In the genomic region with DNA sequence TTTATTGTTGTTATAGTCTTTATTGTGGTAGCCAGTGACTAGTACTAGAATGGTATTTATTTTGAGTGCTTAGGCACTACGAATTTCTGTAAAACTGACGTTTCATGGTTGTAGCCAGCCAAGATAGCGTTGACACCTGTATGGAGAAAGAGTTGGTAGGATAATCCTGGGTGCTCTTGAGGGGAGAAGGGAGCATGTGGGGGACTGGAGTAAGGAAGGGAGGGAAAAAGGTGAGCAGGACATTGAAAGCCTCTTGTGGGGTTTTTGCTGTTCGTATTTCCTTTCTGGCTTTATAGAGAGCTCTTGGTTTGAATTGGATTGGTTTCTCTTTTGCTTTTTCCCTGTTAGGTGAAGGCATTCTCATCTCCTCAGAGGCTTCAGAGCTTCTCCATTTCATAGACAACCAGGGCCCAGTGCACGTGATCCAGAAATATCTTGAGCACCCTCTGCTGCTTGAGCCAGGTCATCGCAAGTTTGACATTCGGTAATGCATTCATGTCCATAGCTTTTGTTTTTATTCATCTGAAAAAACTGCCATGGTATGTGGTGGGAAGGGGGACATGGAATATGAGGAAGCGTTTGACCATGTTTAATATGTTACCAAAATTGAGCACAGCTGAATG, we compare ENCODE assay signal across 10 cellular contexts. TPM values are rescaled to one million over a fixed set of nuclear protein-coding genes. Genes with fewer than 3 reads are reported as not detected.
DNase-seq lines count a peak whose midpoint lies in the region; ATAC-seq, FAIRE-seq and TF ChIP-seq lines count a peak whose summit lies in the region.
"Not testable (repeated sequence)": the region's sequence is repeated elsewhere in the genome, so short reads cannot be mapped to it uniquely, and the experiment has no call there.
"Had no signal": no experiment of that assay in that cellular context is flagged by ENCODE, and none has a peak within 500 bp of the region (broad histone marks: within the 10 kb centered on the region; RNA-seq: fewer than 3 reads in every experiment).

No MANE protein-coding gene starts in this region.

- POLR2A ChIA-PET in PC-3 (lab: Charles Lee; ENCODE audit: unreplicated experiment); GM12878 (lab: Charles Lee); HepG2 (lab: Yijun Ruan, JAX): not testable (repeated sequence)

- RAD21 ChIA-PET in GM12878 (lab: Charles Lee; ENCODE audit: unreplicated experiment), result not testable (repeated sequence)

- not testable (repeated sequence) for H3K4me1 ChIP-seq in PC-3 (ENCODE audit: insufficient read depth, low read length); GM12878 (ENCODE audit: control insufficient read depth, insufficient read depth, low read length); HepG2 (ENCODE audit: insufficient read depth, low read length); aorta (ENCODE audit: control insufficient read depth in 1 of 2, insufficient read depth in 2 of 2, low read length in 2 of 2)

- in situ Hi-C loops in GM12878 (cut with MboI); HepG2 (cut with HindIII; ENCODE audit: extremely low pct_ligation_motif_present, low pct_unique_long_range_greater_than_20kb): not testable (repeated sequence)

- not testable (repeated sequence) for FAIRE-seq in GM12878 (lab: Jason Lieb, UNC); HepG2 (lab: Jason Lieb, UNC)

- not testable (repeated sequence) for TF ChIP-seq EP300 in GM12878 (IDR thresholded peaks at IDR 0.05; ENCODE audit: borderline replicate concordance in 1 of 2, control insufficient read depth in 1 of 2, low read depth in 2 of 2, low read length in 2 of 2); HepG2 (IDR thresholded peaks at IDR 0.05; ENCODE audit: low read depth in 2 of 2, low read length in 2 of 2); HepG2 (CRISPR knock-in tag; IDR thresholded peaks at IDR 0.05; ENCODE audit: borderline replicate concordance)

- CTCF ChIA-PET in PC-3 (lab: Charles Lee); GM12878 (lab: Yijun Ruan, JAX); HepG2 (lab: Yijun Ruan, JAX; ENCODE audit: low intra/inter-chr PET ratio, low total read pairs): not testable (repeated sequence)

- not testable (repeated sequence) for H3K27me3 ChIP-seq in PC-3 (ENCODE audit: low read length); GM12878 (replicated peaks in 1 of 2; ENCODE audit: control insufficient read depth in 2 of 2, insufficient read depth in 2 of 2, low read length in 1 of 2); HepG2 (ENCODE audit: control insufficient read depth in 1 of 2, insufficient read depth in 2 of 2, low read length in 2 of 2); aorta (ENCODE audit: control insufficient read depth in 1 of 2, insufficient read depth in 2 of 2, low read length in 1 of 2)

- H3F3A ChIP-seq in PC-3 (ENCODE audit: low read length, unreplicated experiment), result not testable (repeated sequence)

- H3K27ac ChIP-seq in PC-3 (ENCODE audit: low read length); GM12878 (ENCODE audit: control insufficient read depth, insufficient read depth); HepG2 (ENCODE audit: extremely low read length, insufficient read depth, low read length); aorta (ENCODE audit: low read depth in 1 of 2, low read length in 2 of 2): not testable (repeated sequence)

- H2AFZ ChIP-seq in PC-3 (ENCODE audit: low read length); GM12878 (ENCODE audit: control insufficient read depth, low read depth, low read length); HepG2 (ENCODE audit: low read length): not testable (repeated sequence)

- not testable (repeated sequence) for H3K4me2 ChIP-seq in PC-3 (ENCODE audit: low read length); GM12878 (ENCODE audit: control insufficient read depth, insufficient read depth); HepG2 (ENCODE audit: low read depth, low read length)

- not testable (repeated sequence) for DNase-seq in PC-3; GM12878 (ENCODE audit: low read depth, low spot score); HepG2 (ENCODE audit: low spot score); aorta

- H3K9me2 ChIP-seq in PC-3 (replicated peaks; ENCODE audit: low read length), result not testable (repeated sequence)

- not testable (repeated sequence) for H3K4me3 ChIP-seq in PC-3 (ENCODE audit: low read length); GM12878; HepG2 (replicated peaks in 1 of 3; ENCODE audit: insufficient read depth in 1 of 3, low read depth in 2 of 3, low read length in 3 of 3); aorta (ENCODE audit: low read length in 2 of 2)

- intact Hi-C loops in PC-3 (cut with micrococcal nuclease); GM12878 (cut with micrococcal nuclease; ENCODE audit: unreplicated experiment); HepG2 (cut with micrococcal nuclease; ENCODE audit: unreplicated experiment); aorta (cut with DNase I): not testable (repeated sequence)

- TF ChIP-seq CTCF in PC-3 (conservative IDR thresholded peaks at IDR 0.05; ENCODE audit: low read depth, low read length); GM12878 (IDR thresholded peaks at IDR 0.05 in 2 of 3, conservative IDR thresholded peaks at IDR 0.05 in 1 of 3; ENCODE audit: control insufficient read depth in 2 of 3, extremely low read depth in 1 of 3, insufficient read depth in 1 of 3, low read depth in 3 of 3, low read length in 3 of 3); HepG2 (CRISPR knock-in tag; IDR thresholded peaks at IDR 0.05): not testable (repeated sequence)

- ATAC-seq in GM18861 (IDR thresholded peaks at IDR 0.05; ENCODE audit: unreplicated experiment), result peak; percentile 84
- peak; percentile 76 for ATAC-seq in GM21390 (IDR thresholded peaks at IDR 0.05; ENCODE audit: unreplicated experiment)
- ATAC-seq in HG02642 (IDR thresholded peaks at IDR 0.05; ENCODE audit: poor library complexity, unreplicated experiment), result peak; percentile 93
- peak; percentile 84 for ATAC-seq in HG03139 (IDR thresholded peaks at IDR 0.05; ENCODE audit: unreplicated experiment)
- peak; percentile 82 for ATAC-seq in PC-3
- ATAC-seq in GM12878, result peak; percentile 98
- ATAC-seq in HepG2, result peak; percentile 99
- ATAC-seq in aorta (ENCODE audit: low FRiP score), result peak; percentile 63

- not testable (repeated sequence) for H4K20me1 ChIP-seq in PC-3 (ENCODE audit: low read length); GM12878 (ENCODE audit: control insufficient read depth, insufficient read depth); HepG2 (ENCODE audit: insufficient read depth, low read length)

- BruUV-seq in PC-3 (replicated peaks; lab: Mats Ljungman, UMichigan); GM12878 (replicated peaks; lab: Mats Ljungman, UMichigan); HepG2 (replicated peaks; lab: Mats Ljungman, UMichigan): not testable (repeated sequence)

- not testable (repeated sequence) for H3K79me2 ChIP-seq in PC-3 (ENCODE audit: low read length); GM12878 (ENCODE audit: control insufficient read depth, insufficient read depth, low read length); HepG2 (ENCODE audit: insufficient read depth, low read length)

- no CpG with 5 or more reads among the region's 8 CpGs for WGBS in GM12878 (ENCODE audit: insufficient coverage, insufficient replicate concordance, low lambda C conversion rate, missing lambda C conversion rate)
- WGBS in HepG2 (ENCODE audit: low lambda C conversion rate), result no CpG with 5 or more reads among the region's 8 CpGs
- no CpG with 5 or more reads among the region's 8 CpGs for WGBS in aorta, 2 donors

- not testable (repeated sequence) for TF ChIP-seq POLR2A in GM12878 (IDR thresholded peaks at IDR 0.05; ENCODE audit: low read depth, low read length); HepG2 (IDR thresholded peaks at IDR 0.05; ENCODE audit: insufficient read depth in 1 of 2, low read depth in 2 of 2, low read length in 2 of 2)

- SMC1A ChIA-PET in GM12878 (lab: Charles Lee; ENCODE audit: uncharacterized antibody, unreplicated experiment), result not testable (repeated sequence)

- not testable (repeated sequence) for H3K36me3 ChIP-seq in PC-3 (ENCODE audit: low read depth, low read length); GM12878 (ENCODE audit: control insufficient read depth in 2 of 2, insufficient read depth in 2 of 2, low read length in 1 of 2); HepG2 (replicated peaks in 1 of 2; ENCODE audit: control insufficient read depth in 1 of 2, insufficient read depth in 2 of 2, low read length in 2 of 2); aorta (ENCODE audit: control insufficient read depth in 1 of 2, insufficient read depth in 2 of 2, low read length in 1 of 2)

- H3K9ac ChIP-seq in PC-3 (ENCODE audit: low read length); GM12878 (ENCODE audit: control insufficient read depth, insufficient read depth, low read length); HepG2 (ENCODE audit: insufficient read depth, low read depth, low read length): not testable (repeated sequence)

- TF ChIP-seq RAD21 in GM12878 (IDR thresholded peaks at IDR 0.05; ENCODE audit: insufficient read depth, low read depth, low read length); HepG2 (CRISPR knock-in tag; IDR thresholded peaks at IDR 0.05): not testable (repeated sequence)

- H3K9me3 ChIP-seq in PC-3 (ENCODE audit: low read length); GM12878 (replicated peaks; ENCODE audit: control insufficient read depth, insufficient read depth, low read length); HepG2 (ENCODE audit: low read length); aorta (ENCODE audit: control insufficient read depth, low read length): not testable (repeated sequence)

RNA-seq across cellular contexts. Expression of a gene that starts 27.2 kb away (rescaled TPM):
- total RNA-seq in PC-3 (2014; rRNA removed), result 0.33 TPM in 1 of 2 replicates, not detected in the other
- 1.2 and 3.3 TPM in 2 replicates for total RNA-seq in GM12878 (2013; cell fraction: nucleolus; rRNA removed)
- 1.1 TPM in 1 of 2 replicates, not detected in the other for total RNA-seq in GM12878 (2014; rRNA removed)
- total RNA-seq in GM12878 (2014; rRNA removed; fragmentation: Illumina TruSeq; extraction: Trizol), result 0.13 TPM in 1 of 2 replicates, not detected in the other
- 0.40 and 0.49 TPM in 2 replicates for total RNA-seq in GM12878 (2021)
- not detected for polyA plus RNA-seq in GM12878 (2011; ENCODE audit: low read depth)
- 0.53 and 0.91 TPM in 2 replicates for polyA plus RNA-seq in GM12878 (2011; rRNA removed)
- polyA plus RNA-seq in GM12878 (2011; cell fraction: cytosol; rRNA removed), result 0.20 and 0.30 TPM in 2 replicates
- polyA plus RNA-seq in GM12878 (2011; cell fraction: nucleus; rRNA removed), result 0.15 TPM in 1 of 2 replicates, not detected in the other
- not detected in 2 replicates for polyA plus RNA-seq in GM12878 (2012)
- polyA plus RNA-seq in GM12878 (2014; fragmentation: Illumina TruSeq; extraction: Trizol), result 0.31 TPM in 1 of 2 replicates, not detected in the other
- under 1 TPM; 0.47 to 0.63 TPM for polyA plus RNA-seq in GM12878 (2014; fragmentation: Nextera tagmentation; extraction: Ambion mirVana)
- polyA plus RNA-seq in GM12878 (2014; rRNA removed), result 1.2 and 1.3 TPM in 2 replicates
- polyA plus RNA-seq in GM12878 (2016; fragmentation: Nextera tagmentation; extraction: Ambion mirVana), result under 1 TPM; 0.11 to 0.29 TPM
- polyA minus RNA-seq in GM12878 (2011; rRNA and poly(A)+ RNA removed), result 0.80 and 1.3 TPM in 2 replicates
- not detected in 2 replicates for polyA minus RNA-seq in GM12878 (2011; cell fraction: cytosol; rRNA and poly(A)+ RNA removed)
- polyA minus RNA-seq in GM12878 (2011; cell fraction: nucleus; rRNA and poly(A)+ RNA removed), result 0.24 and 0.57 TPM in 2 replicates
- 0.88 and 1.1 TPM in 2 replicates for total RNA-seq in HepG2 (2016; rRNA removed; fragmentation: Illumina TruSeq; extraction: Trizol)
- not detected in 2 replicates for total RNA-seq in HepG2 (2016; cell fraction: cytosol; rRNA removed; fragmentation: Illumina TruSeq; extraction: Trizol; ENCODE audit: low read depth)
- 1.1 and 1.5 TPM in 2 replicates for total RNA-seq in HepG2 (2016; cell fraction: insoluble cytoplasmic fraction; rRNA removed; fragmentation: Illumina TruSeq; extraction: Trizol)
- 0.59 and 1.1 TPM in 2 replicates for total RNA-seq in HepG2 (2016; cell fraction: membrane; rRNA removed; fragmentation: Illumina TruSeq; extraction: Trizol)
- 1.6 TPM in 1 of 2 replicates, not detected in the other for total RNA-seq in HepG2 (2016; cell fraction: nucleus; rRNA removed; fragmentation: Illumina TruSeq; extraction: Trizol)
- polyA plus RNA-seq in HepG2 (2011; rRNA removed), result 0.86 and 2.3 TPM in 2 replicates
- 1.00 and 1.4 TPM in 2 replicates for polyA plus RNA-seq in HepG2 (2011; cell fraction: cytosol; rRNA removed)
- polyA plus RNA-seq in HepG2 (2011; cell fraction: nucleus; rRNA removed), result 2.7 and 3.1 TPM in 2 replicates
- polyA plus RNA-seq in HepG2 (2012), result 0.95 TPM in 1 of 2 replicates, not detected in the other
- 0.12 and 0.23 TPM in 2 replicates for polyA plus RNA-seq in HepG2 (2016; cell fraction: cytosol; fragmentation: Illumina TruSeq; extraction: Trizol; ENCODE audit: low read depth)
- 0.25 and 0.79 TPM in 2 replicates for polyA plus RNA-seq in HepG2 (2016; cell fraction: insoluble cytoplasmic fraction; fragmentation: Illumina TruSeq; extraction: Trizol; ENCODE audit: low read depth)
- polyA plus RNA-seq in HepG2 (2016; cell fraction: membrane; fragmentation: Illumina TruSeq; extraction: Trizol; ENCODE audit: low read depth), result 0.17 and 0.68 TPM in 2 replicates
- 0.76 TPM in 1 of 2 replicates, not detected in the other for polyA plus RNA-seq in HepG2 (2016; cell fraction: nucleus; fragmentation: Illumina TruSeq; extraction: Trizol; ENCODE audit: insufficient read depth, low read depth)
- 0.12 and 1.7 TPM in 2 replicates for polyA minus RNA-seq in HepG2 (2011; rRNA and poly(A)+ RNA removed; ENCODE audit: low replicate concordance)
- 2.1 and 2.5 TPM in 2 replicates for polyA minus RNA-seq in HepG2 (2011; cell fraction: cytosol; rRNA and poly(A)+ RNA removed)
- polyA minus RNA-seq in HepG2 (2011; cell fraction: nucleus; rRNA and poly(A)+ RNA removed), result 4.0 and 5.2 TPM in 2 replicates
- 10 to 100 TPM; 16.0 to 22.4 TPM for total RNA-seq in aorta
- polyA plus RNA-seq in aorta, result 10 to 100 TPM; 17.3 to 69.1 TPM
- total RNA-seq: Calu3 had no signal
- polyA plus RNA-seq: liver had no signal
